Comparison of ENCODE assay signal across 10 cellular contexts in genomic region chr9:33132249-33132772, GRCh38. TPM values are rescaled to one million over a fixed set of nuclear protein-coding genes. Genes with fewer than 3 reads are reported as not detected.
DNase-seq lines count a peak whose midpoint lies in the region; ATAC-seq, FAIRE-seq and TF ChIP-seq lines count a peak whose summit lies in the region.
"Had no signal": no experiment of that assay in that cellular context is flagged by ENCODE, and none has a peak within 500 bp of the region (broad histone marks: within the 10 kb centered on the region; RNA-seq: fewer than 3 reads in every experiment).

No MANE protein-coding gene starts in this region.

- no peak overlapping the region for H3K4me2 ChIP-seq in keratinocyte (ENCODE audit: control insufficient read depth, extremely low read depth, insufficient read depth, low read depth, low read length)

- peak overlapping the region; percentile 72 for H3K27ac ChIP-seq in keratinocyte (ENCODE audit: control insufficient read depth, insufficient read depth, low read length)
- peak overlapping the region; percentile 4 to 78 for H3K27ac ChIP-seq in testis

- no peak overlapping the region for H3K9ac ChIP-seq in keratinocyte (ENCODE audit: control insufficient read depth, extremely low read depth, insufficient read depth, low read length)

- peaks cover 52% of the 10 kb centered on the region for H3K79me2 ChIP-seq in keratinocyte (ENCODE audit: control insufficient read depth, insufficient read depth, low read length)

- dilution Hi-C loops in keratinocyte (cut with MboI; ENCODE audit: extremely low pct_ligation_motif_present, low sequenced_read_pairs), result no loop called here

- H2AFZ ChIP-seq in keratinocyte (ENCODE audit: control insufficient read depth, low read length), result no peak overlapping the region

- peak; percentile 67 for FAIRE-seq in keratinocyte (lab: Jason Lieb, UNC)

- peaks cover 12% of the 10 kb centered on the region for H3K9me1 ChIP-seq in keratinocyte (ENCODE audit: control insufficient read depth, extremely low read depth, insufficient read depth, low read length)

- no peak for TF ChIP-seq CTCF in astrocyte of the spinal cord (IDR thresholded peaks at IDR 0.05; ENCODE audit: low read depth, low read length)
- TF ChIP-seq CTCF in keratinocyte (optimal IDR thresholded peaks at IDR 0.05 in 1 of 3, IDR thresholded peaks at IDR 0.05 in 1 of 3, conservative IDR thresholded peaks at IDR 0.05 in 1 of 3; ENCODE audit: extremely low read depth in 1 of 3, insufficient read depth in 2 of 3, low read length in 3 of 3), result no peak
- no peak for TF ChIP-seq CTCF in testis (IDR thresholded peaks at IDR 0.05)

- H3K4me1 ChIP-seq in keratinocyte (ENCODE audit: control insufficient read depth, extremely low read depth, insufficient read depth, low read length) (peaks cover 55% of the 10 kb centered on the region), testis (peaks cover 71% of the 10 kb centered on the region)

- peaks cover 24% of the 10 kb centered on the region for H4K20me1 ChIP-seq in keratinocyte (ENCODE audit: control insufficient read depth, extremely low read depth, insufficient read depth, low read length)

- H3K36me3 ChIP-seq in keratinocyte (ENCODE audit: control insufficient read depth in 2 of 2, extremely low read depth in 1 of 2, insufficient read depth in 2 of 2, low read length in 2 of 2), result peaks cover 27 to 46% of the 10 kb centered on the region in 2 experiments
- no peaks in the 10 kb centered on the region for H3K36me3 ChIP-seq in testis (ENCODE audit: low read depth, missing control alignments)

- intact Hi-C loops in testis (cut with DNase I; ENCODE audit: low total_unique reads), result no loop called here

- H3K9me3 ChIP-seq in keratinocyte (ENCODE audit: control insufficient read depth, low read depth, low read length), result no peaks in the 10 kb centered on the region
- no peaks in the 10 kb centered on the region for H3K9me3 ChIP-seq in testis

- ATAC-seq in GM21423 (IDR thresholded peaks at IDR 0.05; ENCODE audit: unreplicated experiment), result no peak

- no peak for TF ChIP-seq POLR2A in testis (IDR thresholded peaks at IDR 0.05)

- H3K4me3 ChIP-seq in astrocyte of the spinal cord (ENCODE audit: low read depth, low read length) (no peak overlapping the region), keratinocyte (ENCODE audit: control insufficient read depth in 2 of 3, extremely low read depth in 1 of 3, insufficient read depth in 2 of 3, low read depth in 1 of 3, low read length in 3 of 3) (no peak overlapping the region), testis (no peak overlapping the region)
- H3K4me3 ChIP-seq: dorsolateral prefrontal cortex had no signal

- peak; percentile 28 for DNase-seq in HK-2 (ENCODE audit: unreplicated experiment)
- peak; percentile 65 for DNase-seq in astrocyte of the spinal cord (ENCODE audit: low read depth, low spot score)
- DNase-seq in keratinocyte (ENCODE audit: low read depth, low spot score), result peak; percentile 76
- peak; percentile 55 for DNase-seq in testis
- no peak for DNase-seq in GM19240 (ENCODE audit: insufficient read length, low spot score)
- no peak for DNase-seq in NCI-H345 treated with DMSO at 0.1 percent for 48 hours (lab: John Stamatoyannopoulos, UW; ENCODE audit: unreplicated experiment)
- DNase-seq: activated CD4-positive, alpha-beta T cell treated with anti-CD3 and anti-CD28 coated beads, Interleukin-2, amount 10 ng/mL, durations not matched to agents 24 days and 14 days; midbrain had no signal

- in situ Hi-C loops in astrocyte of the spinal cord (cut with HindIII; ENCODE audit: low sequenced_read_pairs), result no loop called here

- 66 to 78% methylated on average over 9 of the region's 9 CpGs for WGBS in testis, 2 donors

- no peaks in the 10 kb centered on the region for H3K27me3 ChIP-seq in keratinocyte (ENCODE audit: control insufficient read depth, extremely low read depth, insufficient read depth, low read length)
- no peaks in the 10 kb centered on the region for H3K27me3 ChIP-seq in testis
- H3K27me3 ChIP-seq: dorsolateral prefrontal cortex had no signal

RNA-seq across cellular contexts. Expression of gene B4GALT1, which starts 34.8 kb away (rescaled TPM):
- polyA plus RNA-seq in keratinocyte (54.3 to 82.9 TPM (median 55.1 TPM) in 3 replicates), testis (ENCODE audit: insufficient read depth, low read depth, low replicate concordance) (112 TPM)
- 9.5 TPM for polyA plus RNA-seq in keratinocyte (2011; ENCODE audit: low read depth)
- 57.6 and 65.9 TPM in 2 replicates for polyA plus RNA-seq in keratinocyte (2011; cell fraction: cytosol; rRNA removed)
- polyA plus RNA-seq in keratinocyte (2011; cell fraction: nucleus; rRNA removed), result 114 and 120 TPM in 2 replicates
- 60.2 and 84.0 TPM in 2 replicates for polyA plus RNA-seq in keratinocyte (2012; ENCODE audit: low replicate concordance)
- 112 to 184 TPM (median 118 TPM) in 3 replicates for polyA minus RNA-seq in keratinocyte
- 89.8 TPM for polyA minus RNA-seq in keratinocyte (2011; cell fraction: cytosol; rRNA and poly(A)+ RNA removed)
- polyA minus RNA-seq in keratinocyte (2011; cell fraction: nucleus; rRNA and poly(A)+ RNA removed), result 109 and 160 TPM in 2 replicates
- 100 to 1,000 TPM; 192 to 212 TPM for total RNA-seq in testis

RNA-seq across cellular contexts. Expression of gene SMU1, which starts 55.8 kb away (rescaled TPM):
- polyA plus RNA-seq in keratinocyte (15.3 to 20.3 TPM (median 16.1 TPM) in 3 replicates), testis (ENCODE audit: insufficient read depth, low read depth, low replicate concordance) (17.1 TPM)
- 7.8 TPM for polyA plus RNA-seq in keratinocyte (2011; ENCODE audit: low read depth)
- polyA plus RNA-seq in keratinocyte (2011; cell fraction: cytosol; rRNA removed), result 9.3 and 15.7 TPM in 2 replicates
- 13.8 and 15.0 TPM in 2 replicates for polyA plus RNA-seq in keratinocyte (2011; cell fraction: nucleus; rRNA removed)
- polyA plus RNA-seq in keratinocyte (2012; ENCODE audit: low replicate concordance), result 16.0 and 16.5 TPM in 2 replicates
- polyA minus RNA-seq in keratinocyte, result 5.8 to 24.4 TPM (median 16.5 TPM) in 3 replicates
- polyA minus RNA-seq in keratinocyte (2011; cell fraction: cytosol; rRNA and poly(A)+ RNA removed), result 14.0 TPM
- polyA minus RNA-seq in keratinocyte (2011; cell fraction: nucleus; rRNA and poly(A)+ RNA removed), result 9.9 and 17.8 TPM in 2 replicates
- 10 to 100 TPM; 16.2 to 16.3 TPM for total RNA-seq in testis

Comparison
In these comparisons a context has a peak if more than half of its experiments do, and no peak if none do; other contexts are left out.
1. DNase-seq: peak in HK-2 (single experiment), astrocyte of the spinal cord (single experiment), keratinocyte (single experiment) and testis (single experiment); none in GM19240 (single experiment) and NCI-H345 treated with DMSO at 0.1 percent for 48 hours (single experiment).